ENCODE assay signal across 34 cellular contexts in the genomic region with DNA sequence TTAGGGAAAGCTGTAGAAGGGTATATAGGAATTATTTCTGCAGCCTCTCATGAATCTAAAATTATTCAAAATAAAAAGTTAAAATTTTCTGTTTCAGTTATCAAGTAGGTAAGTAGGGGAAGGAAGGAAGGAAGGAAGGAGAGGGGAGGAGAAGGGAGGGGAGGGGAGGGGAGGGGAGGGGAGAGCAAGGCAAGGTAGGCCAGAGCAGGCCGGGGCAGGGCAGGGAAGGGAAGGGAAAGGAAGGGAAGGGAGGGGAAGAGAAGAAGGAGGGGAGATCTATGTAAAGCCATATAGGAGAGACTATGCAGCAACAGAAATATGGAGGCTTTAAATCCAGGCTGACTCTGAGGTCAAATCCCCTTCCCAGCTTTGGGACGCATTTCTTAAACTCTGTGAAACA. TPM values are rescaled to one million over a fixed set of nuclear protein-coding genes. Genes with fewer than 3 reads are reported as not detected.
DNase-seq lines count a peak whose midpoint lies in the region; ATAC-seq, FAIRE-seq and TF ChIP-seq lines count a peak whose summit lies in the region.
"Had no signal": no experiment of that assay in that cellular context is flagged by ENCODE, and none has a peak within 500 bp of the region (broad histone marks: within the 10 kb centered on the region; RNA-seq: fewer than 3 reads in every experiment).

No MANE protein-coding gene starts in this region.

- BruUV-seq in HepG2 (replicated peaks; lab: Mats Ljungman, UMichigan) (no TSS peak), K562 (replicated peaks; lab: Mats Ljungman, UMichigan) (no TSS peak)

- H3K27ac ChIP-seq in HepG2 (ENCODE audit: extremely low read length, insufficient read depth, low read length) = no peak overlapping the region
- H3K27ac ChIP-seq in right lobe of liver = no peak overlapping the region
- no peak overlapping the region for H3K27ac ChIP-seq in K562 (ENCODE audit: extremely low read depth, low read depth, low read length)
- H3K27ac ChIP-seq in esophagus muscularis mucosa (replicated peaks in 1 of 4) = no peak overlapping the region
- no peak overlapping the region for H3K27ac ChIP-seq in CD4-positive, alpha-beta T cell (ENCODE audit: low read depth, low read length)
- H3K27ac ChIP-seq: 22Rv1; A549; BLaER1; BLaER1 treated with 17β-estradiol and CSF1 and Interleukin-3, amounts not matched to agents 10 nM and 100 nM; C4-2B had no signal

- no peak for TF ChIP-seq POLR2A in HepG2 (IDR thresholded peaks at IDR 0.05; ENCODE audit: insufficient read depth in 1 of 2, low read depth in 2 of 2, low read length in 2 of 2)
- TF ChIP-seq POLR2A in right lobe of liver (IDR thresholded peaks at IDR 0.05) = no peak
- TF ChIP-seq POLR2A in K562 (conservative IDR thresholded peaks at IDR 0.05) = no peak
- no peak for TF ChIP-seq POLR2A in esophagus muscularis mucosa (IDR thresholded peaks at IDR 0.05; ENCODE audit: low read depth)

- H3K9me1 ChIP-seq in K562 (ENCODE audit: control insufficient read depth, insufficient read depth, low read length) = no peaks in the 10 kb centered on the region

- H3K27me3 ChIP-seq in HepG2 (ENCODE audit: control insufficient read depth in 1 of 2, insufficient read depth in 2 of 2, low read length in 2 of 2) (peaks cover 0 to 6% of the 10 kb centered on the region in 2 experiments; a peak in 3 of 5 replicates), right lobe of liver (no peaks in the 10 kb centered on the region), K562 (ENCODE audit: control insufficient read depth in 2 of 2, insufficient read depth in 2 of 2, low read length in 2 of 2) (peaks cover 0 to 6% of the 10 kb centered on the region in 2 experiments; a peak in 1 of 5 replicates), esophagus muscularis mucosa (no peaks in the 10 kb centered on the region)
- H3K27me3 ChIP-seq in CD4-positive, alpha-beta T cell (ENCODE audit: control insufficient read depth, insufficient read depth, low read length) = no peaks in the 10 kb centered on the region
- H3K27me3 ChIP-seq: BE2C; BLaER1; BLaER1 treated with 17β-estradiol and CSF1 and Interleukin-3, amounts not matched to agents 10 nM and 100 nM had no signal

- no peaks in the 10 kb centered on the region for H3K79me2 ChIP-seq in HepG2 (ENCODE audit: insufficient read depth, low read length)
- no peaks in the 10 kb centered on the region for H3K79me2 ChIP-seq in K562 (ENCODE audit: control insufficient read depth, insufficient read depth, low read length)

- no peak for DNase-seq in HepG2 (ENCODE audit: low spot score)
- DNase-seq in right lobe of liver = no peak
- no peak for DNase-seq in K562 (ENCODE audit: extremely low read depth in 1 of 4, low spot score in 3 of 4)
- DNase-seq in esophagus muscularis mucosa (ENCODE audit: extremely low spot score) = peak; percentile 4
- no peak for DNase-seq in CD4-positive, alpha-beta T cell
- DNase-seq: 8988T; ACHN; AML-193; BE2C; C1 segment of cervical spinal cord; Caco-2; Calu3; CD4-positive, alpha-beta memory T cell; CD4-positive, CD25-positive, alpha-beta regulatory T cell; CD8-positive, alpha-beta memory T cell; CD8-positive, alpha-beta T cell; COR-L47; DMS 273 treated with DMSO at 0.1 percent for 48 hours; DMS153; DMS53; DMS79; DMS79 treated with DMSO at 0.1 percent for 48 hours; DND-41; EL had no signal

- no peak overlapping the region for H3K4me3 Mint-ChIP-seq in CD4-positive, alpha-beta T cell
- H3K4me3 Mint-ChIP-seq: B cell; CD14-positive monocyte; CD4-positive, alpha-beta memory T cell; CD4-positive, CD25-positive, alpha-beta regulatory T cell; CD8-positive, alpha-beta memory T cell; CD8-positive, alpha-beta T cell had no signal

- no peak for FAIRE-seq in HepG2 (lab: Jason Lieb, UNC)
- FAIRE-seq in K562 (lab: Jason Lieb, UNC) = no peak
- FAIRE-seq: A204.1, A549, D721Med had no signal

- WGBS in HepG2 (ENCODE audit: low lambda C conversion rate) = 25% methylated on average over 2 of the region's 2 CpGs
- 70% methylated on average over 2 of the region's 2 CpGs for WGBS in right lobe of liver (ENCODE audit: insufficient coverage, low coverage, low lambda C conversion rate, missing lambda C conversion rate)
- 0% methylated on average over 1 of the region's 2 CpGs for WGBS in K562 (ENCODE audit: insufficient coverage, low coverage, missing lambda C conversion rate)
- WGBS in esophagus muscularis mucosa = 92% methylated on average over 2 of the region's 2 CpGs

- TF ChIP-seq EP300 in HepG2 (IDR thresholded peaks at IDR 0.05; ENCODE audit: low read depth in 2 of 2, low read length in 2 of 2) (no peak), HepG2 (CRISPR knock-in tag; IDR thresholded peaks at IDR 0.05; ENCODE audit: borderline replicate concordance) (no peak), K562 (IDR thresholded peaks at IDR 0.05; ENCODE audit: low read length) (no peak), esophagus muscularis mucosa (IDR thresholded peaks at IDR 0.05) (no peak)

- POLR2A ChIA-PET in HepG2 (lab: Yijun Ruan, JAX) = no interaction called here
- POLR2A ChIA-PET in K562 (lab: Yijun Ruan, JAX) = no interaction called here
- POLR2A ChIA-PET in CD4-positive, alpha-beta T cell (lab: Charles Lee) = no interaction called here

- CTCF ChIA-PET in HepG2 (lab: Yijun Ruan, JAX; ENCODE audit: low intra/inter-chr PET ratio, low total read pairs) = no interaction called here
- CTCF ChIA-PET in K562 (lab: Yijun Ruan, JAX; ENCODE audit: low intra/inter-chr PET ratio) = no interaction called here
- CTCF ChIA-PET in CD4-positive, alpha-beta T cell (lab: Charles Lee) = no interaction called here

- H3K9me3 ChIP-seq in HepG2 (ENCODE audit: low read length) (no peaks in the 10 kb centered on the region), right lobe of liver (no peaks in the 10 kb centered on the region), K562 (replicated peaks; ENCODE audit: control insufficient read depth, insufficient read depth, low read depth, low read length) (no peaks in the 10 kb centered on the region), esophagus muscularis mucosa (no peaks in the 10 kb centered on the region)
- H3K9me3 ChIP-seq in CD4-positive, alpha-beta T cell (ENCODE audit: control insufficient read depth, low read length) = no peaks in the 10 kb centered on the region
- H3K9me3 ChIP-seq: BE2C, BLaER1, Caco-2 had no signal

- intact Hi-C loops in HepG2 (cut with micrococcal nuclease; ENCODE audit: unreplicated experiment) = no loop called here
- intact Hi-C loops in right lobe of liver (cut with DNase I) = no loop called here
- intact Hi-C loops in K562 (cut with micrococcal nuclease) = no loop called here
- intact Hi-C loops in esophagus muscularis mucosa (cut with DNase I) = no loop called here
- intact Hi-C loops in CD4-positive, alpha-beta T cell (cut with DNase I, micrococcal nuclease) = no loop called here

- H3K4me2 ChIP-seq in HepG2 (ENCODE audit: low read depth, low read length) (no peak overlapping the region), K562 (ENCODE audit: insufficient read depth, low read length) (no peak overlapping the region)
- H3K4me2 ChIP-seq: A549; BLaER1; BLaER1 treated with 17β-estradiol and CSF1 and Interleukin-3, amounts not matched to agents 10 nM and 100 nM had no signal

- TF ChIP-seq RAD21 in HepG2 (CRISPR knock-in tag; IDR thresholded peaks at IDR 0.05) (no peak), K562 (CRISPR knock-in tag; conservative IDR thresholded peaks at IDR 0.05 in 1 of 2, IDR thresholded peaks at IDR 0.05 in 1 of 2) (no peak)

- no peak for ATAC-seq in HepG2
- ATAC-seq in right lobe of liver = no peak
- no peak for ATAC-seq in K562
- ATAC-seq in CD4-positive, alpha-beta T cell (ENCODE audit: poor library complexity) = no peak
- ATAC-seq in GM19023 (IDR thresholded peaks at IDR 0.05; ENCODE audit: unreplicated experiment) = no peak
- ATAC-seq: A549; CD8-positive, alpha-beta T cell had no signal

- H3K4me3 ChIP-seq in HepG2 (replicated peaks in 1 of 3; ENCODE audit: insufficient read depth in 1 of 3, low read depth in 2 of 3, low read length in 3 of 3) = no peak overlapping the region
- no peak overlapping the region for H3K4me3 ChIP-seq in right lobe of liver
- H3K4me3 ChIP-seq in K562 = no peak overlapping the region
- H3K4me3 ChIP-seq in esophagus muscularis mucosa = no peak overlapping the region
- H3K4me3 ChIP-seq: A549; BLaER1; BLaER1 treated with 17β-estradiol and CSF1 and Interleukin-3, amounts not matched to agents 10 nM and 100 nM had no signal

- TF ChIP-seq CTCF in HepG2 (CRISPR knock-in tag; IDR thresholded peaks at IDR 0.05) (no peak), right lobe of liver (IDR thresholded peaks at IDR 0.05) (no peak), K562 (IDR thresholded peaks at IDR 0.05 in 2 of 3, conservative IDR thresholded peaks at IDR 0.05 in 1 of 3; ENCODE audit: insufficient read depth in 2 of 3, low read depth in 1 of 3, low read length in 3 of 3) (no peak), esophagus muscularis mucosa (IDR thresholded peaks at IDR 0.05) (no peak)
- no peak for TF ChIP-seq CTCF in CD4-positive, alpha-beta T cell (IDR thresholded peaks at IDR 0.05)

- no peaks in the 10 kb centered on the region for H4K20me1 ChIP-seq in HepG2 (ENCODE audit: insufficient read depth, low read length)
- no peaks in the 10 kb centered on the region for H4K20me1 ChIP-seq in K562 (replicated peaks; ENCODE audit: control insufficient read depth, insufficient read depth, low read length)
- H4K20me1 ChIP-seq: BLaER1; BLaER1 treated with 17β-estradiol and CSF1 and Interleukin-3, amounts not matched to agents 10 nM and 100 nM had no signal

- no peak overlapping the region for H3K9ac ChIP-seq in HepG2 (ENCODE audit: insufficient read depth, low read depth, low read length)
- no peak overlapping the region for H3K9ac ChIP-seq in K562 (ENCODE audit: insufficient read depth in 1 of 2, low read depth in 2 of 2, low read length in 2 of 2)
- H3K9ac ChIP-seq: BLaER1; BLaER1 treated with 17β-estradiol and CSF1 and Interleukin-3, amounts not matched to agents 10 nM and 100 nM had no signal

- no peaks in the 10 kb centered on the region for H3K4me1 ChIP-seq in HepG2 (ENCODE audit: insufficient read depth, low read length)
- H3K4me1 ChIP-seq in right lobe of liver = no peaks in the 10 kb centered on the region
- H3K4me1 ChIP-seq in K562 (replicated peaks in 1 of 2; ENCODE audit: control insufficient read depth in 2 of 2, insufficient read depth in 2 of 2, low read length in 2 of 2) = no peaks in the 10 kb centered on the region
- H3K4me1 ChIP-seq in esophagus muscularis mucosa = peaks cover 0 to 54% (median 52%) of the 10 kb centered on the region in 4 donors
- H3K4me1 ChIP-seq: A549, BLaER1, Caco-2 had no signal

- no peak overlapping the region for H2AFZ ChIP-seq in HepG2 (ENCODE audit: low read length)
- no peak overlapping the region for H2AFZ ChIP-seq in K562 (ENCODE audit: low read depth, low read length)

- no peak overlapping the region for H3K27ac Mint-ChIP-seq in CD4-positive, alpha-beta T cell
- H3K27ac Mint-ChIP-seq: B cell; CD14-positive monocyte; CD4-positive, alpha-beta memory T cell; CD4-positive, CD25-positive, alpha-beta regulatory T cell; CD8-positive, alpha-beta memory T cell; CD8-positive, alpha-beta T cell had no signal

- H3K36me3 ChIP-seq in HepG2 (replicated peaks in 1 of 2; ENCODE audit: control insufficient read depth in 1 of 2, insufficient read depth in 2 of 2, low read length in 2 of 2) = no peaks in the 10 kb centered on the region
- H3K36me3 ChIP-seq in right lobe of liver = no peaks in the 10 kb centered on the region
- no peaks in the 10 kb centered on the region for H3K36me3 ChIP-seq in K562 (ENCODE audit: control insufficient read depth, insufficient read depth, low read length)
- H3K36me3 ChIP-seq in esophagus muscularis mucosa = no peaks in the 10 kb centered on the region
- H3K36me3 ChIP-seq: BE2C; BLaER1; BLaER1 treated with 17β-estradiol and CSF1 and Interleukin-3, amounts not matched to agents 10 nM and 100 nM had no signal

- peaks cover 6% of the 10 kb centered on the region for H3K4me1 Mint-ChIP-seq in CD4-positive, alpha-beta T cell (ENCODE audit: low read depth)
- H3K4me1 Mint-ChIP-seq: B cell; CD4-positive, alpha-beta memory T cell; CD4-positive, CD25-positive, alpha-beta regulatory T cell; CD8-positive, alpha-beta memory T cell had no signal

- H3K36me3 Mint-ChIP-seq in CD4-positive, alpha-beta T cell (ENCODE audit: low read depth) = no peaks in the 10 kb centered on the region
- H3K36me3 Mint-ChIP-seq: CD14-positive monocyte; CD4-positive, alpha-beta memory T cell; CD4-positive, CD25-positive, alpha-beta regulatory T cell; CD8-positive, alpha-beta memory T cell; CD8-positive, alpha-beta T cell had no signal

- H3K27me3 Mint-ChIP-seq in CD4-positive, alpha-beta T cell = no peaks in the 10 kb centered on the region

- H3K9me3 Mint-ChIP-seq in CD4-positive, alpha-beta T cell = no peaks in the 10 kb centered on the region
- H3K9me3 Mint-ChIP-seq: CD14-positive monocyte had no signal

- in situ Hi-C loops in HepG2 (cut with HindIII; ENCODE audit: extremely low pct_ligation_motif_present, low pct_unique_long_range_greater_than_20kb) = no loop called here
- in situ Hi-C loops in K562 (cut with MboI) = no loop called here

RNA-seq across cellular contexts. Expression of gene BOC, which starts 38.3 kb away (rescaled TPM):
- not detected in 2 replicates for total RNA-seq in HepG2 (2016; rRNA removed; fragmentation: Illumina TruSeq; extraction: Trizol)
- not detected in 2 replicates for total RNA-seq in HepG2 (2016; cell fraction: cytosol; rRNA removed; fragmentation: Illumina TruSeq; extraction: Trizol; ENCODE audit: low read depth)
- not detected in 2 replicates for total RNA-seq in HepG2 (2016; cell fraction: insoluble cytoplasmic fraction; rRNA removed; fragmentation: Illumina TruSeq; extraction: Trizol)
- not detected in 2 replicates for total RNA-seq in HepG2 (2016; cell fraction: membrane; rRNA removed; fragmentation: Illumina TruSeq; extraction: Trizol)
- total RNA-seq in HepG2 (2016; cell fraction: nucleus; rRNA removed; fragmentation: Illumina TruSeq; extraction: Trizol) = not detected in 2 replicates
- polyA plus RNA-seq in HepG2 (2011; rRNA removed) = 0.04 TPM in 1 of 2 replicates, not detected in the other
- polyA plus RNA-seq in HepG2 (2011; cell fraction: cytosol; rRNA removed) = 0.08 TPM in 1 of 2 replicates, not detected in the other
- polyA plus RNA-seq in HepG2 (2011; cell fraction: nucleus; rRNA removed) = 0.03 and 0.05 TPM in 2 replicates
- polyA plus RNA-seq in HepG2 (2012) = not detected in 2 replicates
- polyA plus RNA-seq in HepG2 (2016; cell fraction: cytosol; fragmentation: Illumina TruSeq; extraction: Trizol; ENCODE audit: low read depth) = not detected in 2 replicates
- not detected in 2 replicates for polyA plus RNA-seq in HepG2 (2016; cell fraction: insoluble cytoplasmic fraction; fragmentation: Illumina TruSeq; extraction: Trizol; ENCODE audit: low read depth)
- not detected in 2 replicates for polyA plus RNA-seq in HepG2 (2016; cell fraction: membrane; fragmentation: Illumina TruSeq; extraction: Trizol; ENCODE audit: low read depth)
- polyA plus RNA-seq in HepG2 (2016; cell fraction: nucleus; fragmentation: Illumina TruSeq; extraction: Trizol; ENCODE audit: insufficient read depth, low read depth) = not detected in 2 replicates
- polyA minus RNA-seq in HepG2 (2011; rRNA and poly(A)+ RNA removed; ENCODE audit: low replicate concordance) = 0.30 TPM in 1 of 2 replicates, not detected in the other
- polyA minus RNA-seq in HepG2 (2011; cell fraction: cytosol; rRNA and poly(A)+ RNA removed) = not detected in 2 replicates
- 0.39 TPM in 1 of 2 replicates, not detected in the other for polyA minus RNA-seq in HepG2 (2011; cell fraction: nucleus; rRNA and poly(A)+ RNA removed)
- under 1 TPM; 0.22 to 0.86 (median 0.49) TPM for total RNA-seq in right lobe of liver
- total RNA-seq in K562 (2011; cell fraction: chromatin; rRNA removed; ENCODE audit: low replicate concordance) = not detected in 2 replicates
- not detected in 2 replicates for total RNA-seq in K562 (2011; cell fraction: nucleolus; rRNA removed)
- total RNA-seq in K562 (2011; cell fraction: nucleoplasm; rRNA removed) = not detected in 2 replicates
- not detected in 2 replicates for total RNA-seq in K562 (2014; rRNA removed)
- total RNA-seq in K562 (2014; rRNA removed; fragmentation: Illumina TruSeq; extraction: Trizol) = not detected in 2 replicates
- not detected in 2 replicates for total RNA-seq in K562 (2015; rRNA removed; fragmentation: Illumina TruSeq; extraction: Trizol)
- not detected in 2 replicates for total RNA-seq in K562 (2021)
- polyA plus RNA-seq in K562 (2011; rRNA removed) = not detected in 2 replicates
- polyA plus RNA-seq in K562 (2011; cell fraction: cytosol; rRNA removed) = not detected in 2 replicates
- polyA plus RNA-seq in K562 (2011; cell fraction: nucleus; rRNA removed) = not detected in 2 replicates
- polyA plus RNA-seq in K562 (2012) = not detected in 2 replicates
- not detected in 2 replicates for polyA plus RNA-seq in K562 (2014; fragmentation: Illumina TruSeq; extraction: Trizol)
- not detected for polyA plus RNA-seq in K562 (2014; fragmentation: Nextera tagmentation; extraction: Ambion mirVana)
- polyA plus RNA-seq in K562 (2014; rRNA removed) = not detected in 2 replicates
- polyA minus RNA-seq in K562 (2011; rRNA and poly(A)+ RNA removed) = 0.12 TPM in 1 of 2 replicates, not detected in the other
- not detected in 2 replicates for polyA minus RNA-seq in K562 (2011; cell fraction: cytosol; rRNA and poly(A)+ RNA removed)
- not detected in 2 replicates for polyA minus RNA-seq in K562 (2011; cell fraction: nucleus; rRNA and poly(A)+ RNA removed)
- 100 to 1,000 TPM in 1 of 4 donors, 10 to 100 TPM in 3; 87.2 to 119 (median 90.8) TPM for total RNA-seq in esophagus muscularis mucosa
- total RNA-seq in CD4-positive, alpha-beta T cell = not detected
- total RNA-seq: CD4-positive, alpha-beta memory T cell; CD4-positive, CD25-positive, alpha-beta regulatory T cell; CD8-positive, alpha-beta memory T cell; CD8-positive, alpha-beta T cell had no signal
- polyA plus RNA-seq: CD14-positive monocyte; CD4-positive, alpha-beta memory T cell; CD4-positive, CD25-positive, alpha-beta regulatory T cell; CD8-positive, alpha-beta memory T cell had no signal

Comparison
In these comparisons a context has a peak if more than half of its experiments do, and no peak if none do; other contexts are left out.
1. RNA of gene BOC, which starts 38.3 kb away (total RNA-seq): 87.2 to 119 TPM in esophagus muscularis mucosa; 0.22 to 0.86 TPM in right lobe of liver, not detected in HepG2, not detected in K562 and not detected in CD4-positive, alpha-beta T cell; every median in the first group is over 10 times any median in the second.
2. Of the 241 proteins assayed by ChIP-seq in both HepG2 and K562: peak only in HepG2: HNRNPK; only in K562: PCBP2; in both: PCBP1; in neither: 238.